Comparison of ENCODE assay signal across 1 cellular context in the genomic region with DNA sequence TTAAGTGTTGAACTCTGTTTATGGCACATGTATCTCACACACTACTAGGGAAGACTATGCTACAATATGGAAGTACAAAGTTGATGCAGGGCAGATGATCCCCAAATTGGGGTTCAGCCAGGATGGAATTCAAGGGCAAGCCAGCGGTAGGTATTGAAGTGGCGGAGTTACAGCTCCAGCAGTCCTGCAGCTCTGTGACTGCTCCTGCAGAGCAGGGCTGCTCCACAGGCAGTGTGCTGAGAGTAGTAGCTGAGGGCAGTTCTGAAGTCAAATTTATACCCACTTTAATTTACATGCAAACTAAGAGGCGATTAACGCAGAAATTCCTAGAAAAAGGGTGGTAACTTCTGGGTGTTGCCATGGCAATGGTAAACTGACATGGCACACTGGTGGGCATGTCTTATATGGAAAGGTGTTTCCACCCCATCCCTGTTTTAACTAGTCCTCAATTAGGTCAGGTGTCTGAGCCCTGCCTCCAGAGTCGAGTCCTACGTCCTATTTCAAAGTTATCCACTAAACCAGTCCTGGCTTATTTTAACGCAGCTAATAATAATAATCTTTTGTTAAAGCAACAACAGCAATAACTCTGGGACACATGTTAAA.
TF ChIP-seq lines count a peak whose summit lies in the region.

No MANE protein-coding gene starts in this region.

TF ChIP-seq in IMR-90, 13 proteins besides CTCF, POLR2A, EP300 and RAD21 (continued from another document):
- TF ChIP-seq, protein P1, sequence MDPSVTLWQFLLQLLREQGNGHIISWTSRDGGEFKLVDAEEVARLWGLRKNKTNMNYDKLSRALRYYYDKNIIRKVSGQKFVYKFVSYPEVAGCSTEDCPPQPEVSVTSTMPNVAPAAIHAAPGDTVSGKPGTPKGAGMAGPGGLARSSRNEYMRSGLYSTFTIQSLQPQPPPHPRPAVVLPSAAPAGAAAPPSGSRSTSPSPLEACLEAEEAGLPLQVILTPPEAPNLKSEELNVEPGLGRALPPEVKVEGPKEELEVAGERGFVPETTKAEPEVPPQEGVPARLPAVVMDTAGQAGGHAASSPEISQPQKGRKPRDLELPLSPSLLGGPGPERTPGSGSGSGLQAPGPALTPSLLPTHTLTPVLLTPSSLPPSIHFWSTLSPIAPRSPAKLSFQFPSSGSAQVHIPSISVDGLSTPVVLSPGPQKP (IDR thresholded peaks at IDR 0.05; ENCODE audit: borderline replicate concordance, low read depth, low read length): no peak
- TF ChIP-seq RCOR1 (IDR thresholded peaks at IDR 0.05; ENCODE audit: insufficient replicate concordance, low read length) (no peak), CHD1 (IDR thresholded peaks at IDR 0.05; ENCODE audit: low read depth, low read length) (no peak), MXI1 (IDR thresholded peaks at IDR 0.05; ENCODE audit: borderline replicate concordance, low read depth, low read length) (no peak), RFX5 (IDR thresholded peaks at IDR 0.05; ENCODE audit: low read depth, low read length) (no peak), MAFK (IDR thresholded peaks at IDR 0.05; ENCODE audit: low read depth, low read length) (no peak), FOS (IDR thresholded peaks at IDR 0.05; ENCODE audit: low read depth, low read length) (no peak), CEBPB (IDR thresholded peaks at IDR 0.05; ENCODE audit: low read depth, low read length) (no peak), BHLHE40 (IDR thresholded peaks at IDR 0.05; ENCODE audit: low read depth, low read length) (no peak), SMC3 (IDR thresholded peaks at IDR 0.05; ENCODE audit: low read depth, low read length) (no peak)
- TF ChIP-seq, protein P2, sequence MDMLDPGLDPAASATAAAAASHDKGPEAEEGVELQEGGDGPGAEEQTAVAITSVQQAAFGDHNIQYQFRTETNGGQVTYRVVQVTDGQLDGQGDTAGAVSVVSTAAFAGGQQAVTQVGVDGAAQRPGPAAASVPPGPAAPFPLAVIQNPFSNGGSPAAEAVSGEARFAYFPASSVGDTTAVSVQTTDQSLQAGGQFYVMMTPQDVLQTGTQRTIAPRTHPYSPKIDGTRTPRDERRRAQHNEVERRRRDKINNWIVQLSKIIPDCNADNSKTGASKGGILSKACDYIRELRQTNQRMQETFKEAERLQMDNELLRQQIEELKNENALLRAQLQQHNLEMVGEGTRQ (IDR thresholded peaks at IDR 0.05; ENCODE audit: low read depth, low read length): no peak
